ENCODE assay signal across 12 cellular contexts in genomic region chr5:115423541-115423940, GRCh38.
DNase-seq lines count a peak whose midpoint lies in the region; ATAC-seq and TF ChIP-seq lines count a peak whose summit lies in the region.
"Had no signal": no experiment of that assay in that cellular context is flagged by ENCODE, and none has a peak within 500 bp of the region (broad histone marks: within the 10 kb centered on the region; RNA-seq: fewer than 3 reads in every experiment).

No MANE protein-coding gene starts in this region.

- CTCF ChIA-PET in RWPE1 (lab: Yijun Ruan, JAX): interaction anchor here (0.7 to 0.8 kb wide), 2 partner anchors 9 to 90 kb away, joined by 3 to 4 read pairs; no protein-coding TSS in a partner anchor

- H3K36me3 Mint-ChIP-seq in activated naive CD8-positive, alpha-beta T cell treated with anti-CD3 and anti-CD28 coated beads, Interleukin-2, amount 50 U/mL, for 24 hours (ENCODE audit: low read depth): no peaks in the 10 kb centered on the region
- H3K36me3 Mint-ChIP-seq: activated naive CD8-positive, alpha-beta T cell had no signal

- H3K9me3 ChIP-seq in muscle layer of colon (ENCODE audit: low read length): no peaks in the 10 kb centered on the region
- H3K9me3 ChIP-seq in uterus: no peaks in the 10 kb centered on the region
- H3K9me3 ChIP-seq: ovary, thoracic aorta had no signal

- H3K4me3 Mint-ChIP-seq in activated naive CD8-positive, alpha-beta T cell treated with anti-CD3 and anti-CD28 coated beads, Interleukin-2, amount 50 U/mL, for 24 hours: no peak overlapping the region
- H3K4me3 Mint-ChIP-seq: activated naive CD8-positive, alpha-beta T cell; effector memory CD8-positive, alpha-beta T cell had no signal

- no peaks in the 10 kb centered on the region for H3K27me3 ChIP-seq in muscle layer of colon (ENCODE audit: control insufficient read depth in 1 of 2, insufficient read depth in 2 of 2, low read length in 2 of 2)
- H3K27me3 ChIP-seq in uterus: no peaks in the 10 kb centered on the region
- H3K27me3 ChIP-seq: ovary had no signal

- peaks cover 32% of the 10 kb centered on the region for H3K4me1 ChIP-seq in muscle layer of colon (ENCODE audit: insufficient read depth, low read length)
- no peaks in the 10 kb centered on the region for H3K4me1 ChIP-seq in uterus

- peaks cover 9% of the 10 kb centered on the region for H3K4me1 Mint-ChIP-seq in activated naive CD8-positive, alpha-beta T cell treated with anti-CD3 and anti-CD28 coated beads, Interleukin-2, amount 50 U/mL, for 24 hours

- no peaks in the 10 kb centered on the region for H3K9me3 Mint-ChIP-seq in activated naive CD8-positive, alpha-beta T cell treated with anti-CD3 and anti-CD28 coated beads, Interleukin-2, amount 50 U/mL, for 24 hours
- H3K9me3 Mint-ChIP-seq: effector memory CD8-positive, alpha-beta T cell had no signal

- H3K27ac ChIP-seq in RWPE1: no peak overlapping the region
- H3K27ac ChIP-seq in muscle layer of colon (ENCODE audit: low read depth, low read length): peak overlapping the region; percentile 17
- H3K27ac ChIP-seq in uterus: peak overlapping the region; percentile 6 to 47
- H3K27ac ChIP-seq: ovary, thoracic aorta had no signal

- intact Hi-C loops in uterus (cut with DNase I; ENCODE audit: low total_unique reads): no loop called here

- POLR2A ChIA-PET in RWPE1 (lab: Yijun Ruan, JAX; ENCODE audit: low non-redundant PET): no interaction called here

- no peak overlapping the region for H3K27ac Mint-ChIP-seq in activated naive CD8-positive, alpha-beta T cell treated with anti-CD3 and anti-CD28 coated beads, Interleukin-2, amount 50 U/mL, for 24 hours
- H3K27ac Mint-ChIP-seq: activated naive CD8-positive, alpha-beta T cell; effector memory CD8-positive, alpha-beta T cell had no signal

- no peak for TF ChIP-seq POLR2A in uterus (IDR thresholded peaks at IDR 0.05)

- H3K27me3 Mint-ChIP-seq in activated naive CD8-positive, alpha-beta T cell treated with anti-CD3 and anti-CD28 coated beads, Interleukin-2, amount 50 U/mL, for 24 hours: peaks cover 16% of the 10 kb centered on the region

- ATAC-seq in activated naive CD8-positive, alpha-beta T cell treated with anti-CD3 and anti-CD28 coated beads, Interleukin-2, amount 50 U/mL, for 24 hours: no peak
- ATAC-seq in GM19455 (IDR thresholded peaks at IDR 0.05; ENCODE audit: unreplicated experiment): no peak
- ATAC-seq: effector memory CD8-positive, alpha-beta T cell had no signal

- peak; percentile 49 for DNase-seq in RWPE1 (ENCODE audit: low spot score)
- DNase-seq in fibroblast of the aortic adventitia (ENCODE audit: low read depth): peak; percentile 64
- peak; percentile 17 to 18 for DNase-seq in uterus
- no peak for DNase-seq in activated naive CD8-positive, alpha-beta T cell treated with anti-CD3 and anti-CD28 coated beads, Interleukin-2, amount 50 U/mL, for 24 hours
- DNase-seq in NCI-H446 (lab: John Stamatoyannopoulos, UW): no peak
- DNase-seq: activated CD4-positive, alpha-beta T cell treated with anti-CD3 and anti-CD28 coated beads, Interleukin-2, amount 50 U/mL, for 4 hours; effector memory CD8-positive, alpha-beta T cell; ovary had no signal

- no peak overlapping the region for H3K9ac ChIP-seq in muscle layer of colon (ENCODE audit: low read length)

- H3K4me3 ChIP-seq in fibroblast of the aortic adventitia (ENCODE audit: low read depth, low read length): no peak overlapping the region
- peak overlapping the region in 1 of 2 donors; percentile 12 for H3K4me3 ChIP-seq in muscle layer of colon (ENCODE audit: low read depth in 1 of 2, low read length in 2 of 2)
- H3K4me3 ChIP-seq in uterus: no peak overlapping the region
- H3K4me3 ChIP-seq: ovary, thoracic aorta had no signal

- TF ChIP-seq CTCF in RWPE1 (conservative IDR thresholded peaks at IDR 0.05; ENCODE audit: low read depth): no peak
- TF ChIP-seq CTCF in fibroblast of the aortic adventitia (IDR thresholded peaks at IDR 0.05; ENCODE audit: insufficient read depth, low read length): no peak
- TF ChIP-seq CTCF in uterus (IDR thresholded peaks at IDR 0.05): no peak

- H3K36me3 ChIP-seq in muscle layer of colon (ENCODE audit: insufficient read depth, low read length) (no peaks in the 10 kb centered on the region), uterus (no peaks in the 10 kb centered on the region)
- H3K36me3 ChIP-seq: ovary, thoracic aorta had no signal

Comparison
In these comparisons a context has a peak if more than half of its experiments do, and no peak if none do; other contexts are left out.
1. DNase-seq: peak in RWPE1 (single experiment), fibroblast of the aortic adventitia (single experiment) and uterus (2 of 2); none in activated naive CD8-positive, alpha-beta T cell treated with anti-CD3 and anti-CD28 coated beads, Interleukin-2, amount 50 U/mL, for 24 hours (single experiment) and NCI-H446 (0 of 2).